18 cellular contexts compared by ENCODE assay signal in genomic region chr10:100791254-100792058, GRCh38. TPM values are rescaled to one million over a fixed set of nuclear protein-coding genes. Genes with fewer than 3 reads are reported as not detected.
"Had no signal": no experiment of that assay in that cellular context is flagged by ENCODE, and none has a peak within 500 bp of the region (broad histone marks: within the 10 kb centered on the region; RNA-seq: fewer than 3 reads in every experiment).

No MANE protein-coding gene starts in this region.

- H3K27ac Mint-ChIP-seq: activated T-helper 2 cell treated with anti-CD3 and anti-CD28 coated beads, Interferon-gamma antibody, Interleukin-2, Interleukin-4, amounts not matched to agents 10 μg/mL and 5 μg/mL and 100 μg/mL, durations not matched to agents 14 hours and 24 hours and 36 hours; naive thymus-derived CD8-positive, alpha-beta T cell had no signal

- H3K4me3 ChIP-seq: adrenal gland, lung, mucosa of descending colon, thoracic aorta, vagina had no signal

- H3K9me3 Mint-ChIP-seq: activated T-helper 2 cell treated with anti-CD3 and anti-CD28 coated beads, Interferon-gamma antibody, Interleukin-2, Interleukin-4, amounts not matched to agents 10 μg/mL and 5 μg/mL and 100 μg/mL, durations not matched to agents 14 hours and 24 hours and 36 hours; central memory CD8-positive, alpha-beta T cell; naive thymus-derived CD8-positive, alpha-beta T cell had no signal

- H3K4me1 ChIP-seq: adrenal gland, vagina had no signal

- H3K9me3 ChIP-seq: adrenal gland, mucosa of descending colon, thoracic aorta, vagina had no signal

- H3K36me3 ChIP-seq: adrenal gland, thoracic aorta, vagina had no signal

- H3K4me1 Mint-ChIP-seq: central memory CD8-positive, alpha-beta T cell; naive thymus-derived CD8-positive, alpha-beta T cell had no signal

- H3K27ac ChIP-seq: adrenal gland, thoracic aorta, vagina had no signal

- H3K27me3 ChIP-seq: adrenal gland, vagina had no signal

- ATAC-seq: mucosa of descending colon; naive thymus-derived CD8-positive, alpha-beta T cell had no signal

- H3K36me3 Mint-ChIP-seq: naive thymus-derived CD8-positive, alpha-beta T cell had no signal

- DNase-seq: activated CD4-positive, alpha-beta T cell treated with anti-CD3 and anti-CD28 coated beads, Interleukin-2, amount 50 U/mL, for 1 hour; activated CD4-positive, CD25-positive, alpha-beta regulatory T cell; activated naive CD4-positive, alpha-beta T cell treated with anti-CD3 and anti-CD28 coated beads, Interleukin-2, amount 50 U/mL, for 16 hours; activated T-cell treated with anti-CD3 and anti-CD28 coated beads for 4 hours; adrenal gland; dermis blood vessel endothelial cell; naive thymus-derived CD8-positive, alpha-beta T cell; occipital lobe; stimulated activated CD4-positive, alpha-beta T cell treated with anti-CD3 and anti-CD28 coated beads, Interleukin-2, amount 100 ng/mL, for 48 hours; stimulated activated naive CD8-positive, alpha-beta T cell treated with anti-CD3 and anti-CD28 coated beads, Interleukin-15, Interleukin-2, amounts not matched to agents 100 U/mL and 50 U/mL, for 24 hours; T-helper 1 cell had no signal

- H3K4me3 Mint-ChIP-seq: central memory CD8-positive, alpha-beta T cell; naive thymus-derived CD8-positive, alpha-beta T cell had no signal

RNA-seq across cellular contexts. Expression of gene PAX2, which starts 46.1 kb away (rescaled TPM):
- total RNA-seq: activated CD8-positive, alpha-beta memory T cell treated with anti-CD3 and anti-CD28 coated beads for 36 hours; lung; mucosa of descending colon; naive thymus-derived CD8-positive, alpha-beta T cell; occipital lobe; thoracic aorta; vagina had no signal
- polyA plus RNA-seq: lung; naive thymus-derived CD8-positive, alpha-beta T cell had no signal
